Comparison of ENCODE assay signal across 1 cellular context in the genomic region with DNA sequence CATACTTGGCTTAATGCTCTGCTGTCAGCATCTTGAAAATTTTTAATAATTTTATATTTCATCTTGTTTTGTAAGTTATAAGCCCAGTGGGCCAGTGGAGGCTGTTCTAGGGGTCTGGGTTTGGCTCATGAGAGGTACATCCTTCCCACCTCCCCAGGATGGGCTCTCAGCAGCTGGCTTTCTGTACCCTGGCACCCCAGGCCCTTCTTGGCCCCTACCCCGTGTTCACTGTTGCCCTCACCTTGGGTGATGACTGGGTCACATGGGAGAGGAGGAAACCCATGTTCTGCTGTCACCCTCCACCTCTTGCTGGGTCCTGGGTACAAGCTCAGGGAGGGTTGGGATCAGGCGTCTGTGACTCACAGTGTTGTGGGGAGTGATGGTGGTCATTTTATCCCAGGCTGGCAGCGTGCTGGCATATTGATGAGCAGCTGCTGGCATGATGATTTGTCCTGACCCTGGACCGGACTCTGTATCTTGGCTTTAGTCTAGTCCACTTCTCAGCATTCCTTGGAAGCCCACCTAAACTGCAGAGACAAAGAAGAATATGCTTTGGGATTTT.
TF ChIP-seq lines count a peak whose summit lies in the region.

No MANE protein-coding gene starts in this region.

TF ChIP-seq in GM12878, 131 proteins besides CTCF, POLR2A, EP300 and RAD21:
- TF ChIP-seq RUNX3 (IDR thresholded peaks at IDR 0.05; ENCODE audit: low read length), result no peak
- TF ChIP-seq JUND (IDR thresholded peaks at IDR 0.05; ENCODE audit: low read depth, low read length), result no peak
- no peak for TF ChIP-seq ZBED1 (IDR thresholded peaks at IDR 0.05; ENCODE audit: borderline replicate concordance)
- no peak for TF ChIP-seq PAX5 (IDR thresholded peaks at IDR 0.05; ENCODE audit: borderline replicate concordance, low read depth, low read length)
- no peak for TF ChIP-seq GABPA (IDR thresholded peaks at IDR 0.05; ENCODE audit: low read depth)
TF ChIP-seq in GM12878: peak in this region for 0.
